In genomic region chr6:107275330-107275865, GRCh38 we compare ENCODE assay signal across 1 cellular context.
TF ChIP-seq lines count a peak whose summit lies in the region.

No MANE protein-coding gene starts in this region.

TF ChIP-seq in K562, 482 proteins besides CTCF, POLR2A, EP300 and RAD21 (continued from another document and continues in another):
- TF ChIP-seq STAT6 (CRISPR knock-in tag; IDR thresholded peaks at IDR 0.05) = no peak
- TF ChIP-seq BACH1 (tag; IDR thresholded peaks at IDR 0.05) = no peak
- TF ChIP-seq, protein P1, sequence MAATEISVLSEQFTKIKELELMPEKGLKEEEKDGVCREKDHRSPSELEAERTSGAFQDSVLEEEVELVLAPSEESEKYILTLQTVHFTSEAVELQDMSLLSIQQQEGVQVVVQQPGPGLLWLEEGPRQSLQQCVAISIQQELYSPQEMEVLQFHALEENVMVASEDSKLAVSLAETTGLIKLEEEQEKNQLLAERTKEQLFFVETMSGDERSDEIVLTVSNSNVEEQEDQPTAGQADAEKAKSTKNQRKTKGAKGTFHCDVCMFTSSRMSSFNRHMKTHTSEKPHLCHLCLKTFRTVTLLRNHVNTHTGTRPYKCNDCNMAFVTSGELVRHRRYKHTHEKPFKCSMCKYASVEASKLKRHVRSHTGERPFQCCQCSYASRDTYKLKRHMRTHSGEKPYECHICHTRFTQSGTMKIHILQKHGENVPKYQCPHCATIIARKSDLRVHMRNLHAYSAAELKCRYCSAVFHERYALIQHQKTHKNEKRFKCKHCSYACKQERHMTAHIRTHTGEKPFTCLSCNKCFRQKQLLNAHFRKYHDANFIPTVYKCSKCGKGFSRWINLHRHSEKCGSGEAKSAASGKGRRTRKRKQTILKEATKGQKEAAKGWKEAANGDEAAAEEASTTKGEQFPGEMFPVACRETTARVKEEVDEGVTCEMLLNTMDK (IDR thresholded peaks at IDR 0.05; ENCODE audit: borderline replicate concordance, insufficient read depth, low read depth, low read length, poor library complexity, severe bottlenecking) = no peak
- no peak for TF ChIP-seq TAF15 (IDR thresholded peaks at IDR 0.05; ENCODE audit: low read depth, low read length)
- TF ChIP-seq, protein P2, sequence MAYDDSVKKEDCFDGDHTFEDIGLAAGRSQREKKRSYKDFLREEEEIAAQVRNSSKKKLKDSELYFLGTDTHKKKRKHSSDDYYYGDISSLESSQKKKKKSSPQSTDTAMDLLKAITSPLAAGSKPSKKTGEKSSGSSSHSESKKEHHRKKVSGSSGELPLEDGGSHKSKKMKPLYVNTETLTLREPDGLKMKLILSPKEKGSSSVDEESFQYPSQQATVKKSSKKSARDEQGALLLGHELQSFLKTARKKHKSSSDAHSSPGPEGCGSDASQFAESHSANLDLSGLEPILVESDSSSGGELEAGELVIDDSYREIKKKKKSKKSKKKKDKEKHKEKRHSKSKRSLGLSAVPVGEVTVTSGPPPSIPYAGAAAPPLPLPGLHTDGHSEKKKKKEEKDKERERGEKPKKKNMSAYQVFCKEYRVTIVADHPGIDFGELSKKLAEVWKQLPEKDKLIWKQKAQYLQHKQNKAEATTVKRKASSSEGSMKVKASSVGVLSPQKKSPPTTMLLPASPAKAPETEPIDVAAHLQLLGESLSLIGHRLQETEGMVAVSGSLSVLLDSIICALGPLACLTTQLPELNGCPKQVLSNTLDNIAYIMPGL (CRISPR knock-in tag; IDR thresholded peaks at IDR 0.05) = no peak
- TF ChIP-seq ZNF121 (CRISPR knock-in tag; conservative IDR thresholded peaks at IDR 0.05) = no peak
- peak; percentile 56 for TF ChIP-seq TBP (optimal IDR thresholded peaks at IDR 0.05; ENCODE audit: low read depth, low read length)
- TF ChIP-seq, protein P3, sequence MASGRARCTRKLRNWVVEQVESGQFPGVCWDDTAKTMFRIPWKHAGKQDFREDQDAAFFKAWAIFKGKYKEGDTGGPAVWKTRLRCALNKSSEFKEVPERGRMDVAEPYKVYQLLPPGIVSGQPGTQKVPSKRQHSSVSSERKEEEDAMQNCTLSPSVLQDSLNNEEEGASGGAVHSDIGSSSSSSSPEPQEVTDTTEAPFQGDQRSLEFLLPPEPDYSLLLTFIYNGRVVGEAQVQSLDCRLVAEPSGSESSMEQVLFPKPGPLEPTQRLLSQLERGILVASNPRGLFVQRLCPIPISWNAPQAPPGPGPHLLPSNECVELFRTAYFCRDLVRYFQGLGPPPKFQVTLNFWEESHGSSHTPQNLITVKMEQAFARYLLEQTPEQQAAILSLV (tag; IDR thresholded peaks at IDR 0.05) = no peak
- TF ChIP-seq CHD2 (IDR thresholded peaks at IDR 0.05; ENCODE audit: low read depth, low read length) = no peak
- TF ChIP-seq KAT7 (CRISPR knock-in tag; IDR thresholded peaks at IDR 0.05; ENCODE audit: borderline replicate concordance) = no peak
- peak; percentile 88 for TF ChIP-seq ATF3 (IDR thresholded peaks at IDR 0.05)
- TF ChIP-seq ATF3 (CRISPR knock-in tag; conservative IDR thresholded peaks at IDR 0.05) = peak; percentile 34; the same call in 1 of the 2 replicates
- no peak for TF ChIP-seq HMG20B (CRISPR knock-in tag; IDR thresholded peaks at IDR 0.05)
- no peak for TF ChIP-seq E2F1 (CRISPR knock-in tag; IDR thresholded peaks at IDR 0.05)
- TF ChIP-seq MBD1 (CRISPR knock-in tag; IDR thresholded peaks at IDR 0.05) = no peak
- TF ChIP-seq OTX1 (CRISPR knock-in tag; IDR thresholded peaks at IDR 0.05) = no peak
- TF ChIP-seq ELF1 (tag; IDR thresholded peaks at IDR 0.05) = no peak
- TF ChIP-seq TARDBP (IDR thresholded peaks at IDR 0.05) = peak; percentile 45; the same call in 1 of the 2 replicates
- no peak for TF ChIP-seq CBX5 (IDR thresholded peaks at IDR 0.05; ENCODE audit: borderline replicate concordance, low read depth)
- no peak for TF ChIP-seq ZNF384 (IDR thresholded peaks at IDR 0.05; ENCODE audit: low read depth, low read length)
- no peak for TF ChIP-seq ZNF232 (CRISPR knock-in tag; IDR thresholded peaks at IDR 0.05)
- TF ChIP-seq, protein P4, sequence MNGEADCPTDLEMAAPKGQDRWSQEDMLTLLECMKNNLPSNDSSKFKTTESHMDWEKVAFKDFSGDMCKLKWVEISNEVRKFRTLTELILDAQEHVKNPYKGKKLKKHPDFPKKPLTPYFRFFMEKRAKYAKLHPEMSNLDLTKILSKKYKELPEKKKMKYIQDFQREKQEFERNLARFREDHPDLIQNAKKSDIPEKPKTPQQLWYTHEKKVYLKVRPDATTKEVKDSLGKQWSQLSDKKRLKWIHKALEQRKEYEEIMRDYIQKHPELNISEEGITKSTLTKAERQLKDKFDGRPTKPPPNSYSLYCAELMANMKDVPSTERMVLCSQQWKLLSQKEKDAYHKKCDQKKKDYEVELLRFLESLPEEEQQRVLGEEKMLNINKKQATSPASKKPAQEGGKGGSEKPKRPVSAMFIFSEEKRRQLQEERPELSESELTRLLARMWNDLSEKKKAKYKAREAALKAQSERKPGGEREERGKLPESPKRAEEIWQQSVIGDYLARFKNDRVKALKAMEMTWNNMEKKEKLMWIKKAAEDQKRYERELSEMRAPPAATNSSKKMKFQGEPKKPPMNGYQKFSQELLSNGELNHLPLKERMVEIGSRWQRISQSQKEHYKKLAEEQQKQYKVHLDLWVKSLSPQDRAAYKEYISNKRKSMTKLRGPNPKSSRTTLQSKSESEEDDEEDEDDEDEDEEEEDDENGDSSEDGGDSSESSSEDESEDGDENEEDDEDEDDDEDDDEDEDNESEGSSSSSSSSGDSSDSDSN (IDR thresholded peaks at IDR 0.05; ENCODE audit: borderline replicate concordance in 1 of 2, low read depth in 2 of 2, low read length in 2 of 2) = no peak
- no peak for TF ChIP-seq ZNF316 (IDR thresholded peaks at IDR 0.05)
- TF ChIP-seq, protein P5, sequence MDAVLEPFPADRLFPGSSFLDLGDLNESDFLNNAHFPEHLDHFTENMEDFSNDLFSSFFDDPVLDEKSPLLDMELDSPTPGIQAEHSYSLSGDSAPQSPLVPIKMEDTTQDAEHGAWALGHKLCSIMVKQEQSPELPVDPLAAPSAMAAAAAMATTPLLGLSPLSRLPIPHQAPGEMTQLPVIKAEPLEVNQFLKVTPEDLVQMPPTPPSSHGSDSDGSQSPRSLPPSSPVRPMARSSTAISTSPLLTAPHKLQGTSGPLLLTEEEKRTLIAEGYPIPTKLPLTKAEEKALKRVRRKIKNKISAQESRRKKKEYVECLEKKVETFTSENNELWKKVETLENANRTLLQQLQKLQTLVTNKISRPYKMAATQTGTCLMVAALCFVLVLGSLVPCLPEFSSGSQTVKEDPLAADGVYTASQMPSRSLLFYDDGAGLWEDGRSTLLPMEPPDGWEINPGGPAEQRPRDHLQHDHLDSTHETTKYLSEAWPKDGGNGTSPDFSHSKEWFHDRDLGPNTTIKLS (IDR thresholded peaks at IDR 0.05; ENCODE audit: borderline replicate concordance, low read depth) = peak; percentile 16; the same call in 1 of the 2 replicates
- TF ChIP-seq KLF16 (IDR thresholded peaks at IDR 0.05) = peak; percentile 62; the same call in 1 of the 2 replicates
- no peak for TF ChIP-seq AFF1 (IDR thresholded peaks at IDR 0.05; ENCODE audit: low read depth in 1 of 2, partially characterized antibody in 2 of 2)
- no peak for TF ChIP-seq SIN3A (IDR thresholded peaks at IDR 0.05; ENCODE audit: borderline replicate concordance in 2 of 2, control insufficient read depth in 1 of 2, low read depth in 2 of 2, low read length in 2 of 2)
- TF ChIP-seq ZNF766 (CRISPR knock-in tag; conservative IDR thresholded peaks at IDR 0.05) = no peak; the same call in 1 of the 2 replicates
- TF ChIP-seq SP2 (IDR thresholded peaks at IDR 0.05; ENCODE audit: extremely low read depth, low read depth, low read length, poor library complexity, severe bottlenecking) = no peak
- TF ChIP-seq ZC3H11A (IDR thresholded peaks at IDR 0.05; ENCODE audit: low read depth, low read length) = no peak
- no peak for TF ChIP-seq ESRRA (IDR thresholded peaks at IDR 0.05; ENCODE audit: borderline replicate concordance, low read depth)
- no peak for TF ChIP-seq PHB2 (IDR thresholded peaks at IDR 0.05; ENCODE audit: low read depth)
- TF ChIP-seq DACH1 (IDR thresholded peaks at IDR 0.05; ENCODE audit: partially characterized antibody) = peak; percentile 28
- TF ChIP-seq, protein P6, sequence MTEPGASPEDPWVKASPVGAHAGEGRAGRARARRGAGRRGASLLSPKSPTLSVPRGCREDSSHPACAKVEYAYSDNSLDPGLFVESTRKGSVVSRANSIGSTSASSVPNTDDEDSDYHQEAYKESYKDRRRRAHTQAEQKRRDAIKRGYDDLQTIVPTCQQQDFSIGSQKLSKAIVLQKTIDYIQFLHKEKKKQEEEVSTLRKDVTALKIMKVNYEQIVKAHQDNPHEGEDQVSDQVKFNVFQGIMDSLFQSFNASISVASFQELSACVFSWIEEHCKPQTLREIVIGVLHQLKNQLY (CRISPR knock-in tag; conservative IDR thresholded peaks at IDR 0.05) = no peak
- TF ChIP-seq SMARCA4 (IDR thresholded peaks at IDR 0.05) = peak; percentile 95
- TF ChIP-seq ZNF695 (CRISPR knock-in tag; IDR thresholded peaks at IDR 0.05) = no peak
- TF ChIP-seq MTA2 (IDR thresholded peaks at IDR 0.05; ENCODE audit: low read depth) = peak; percentile 81
- TF ChIP-seq TRIM28 (IDR thresholded peaks at IDR 0.05) = peak; percentile 47; the same call in 1 of the 2 replicates
- no peak for TF ChIP-seq ZNF146 (CRISPR knock-in tag; IDR thresholded peaks at IDR 0.05; ENCODE audit: unreplicated experiment)
- TF ChIP-seq SAFB2 (IDR thresholded peaks at IDR 0.05; ENCODE audit: borderline replicate concordance, low read depth, low read length, severe bottlenecking) = no peak
- TF ChIP-seq ZNF197 (CRISPR knock-in tag; IDR thresholded peaks at IDR 0.05; ENCODE audit: low read depth) = peak; percentile 65; the same call in 1 of the 2 replicates
- no peak for TF ChIP-seq ZFP1 (CRISPR knock-in tag; IDR thresholded peaks at IDR 0.05)
